Comparison of ENCODE assay signal across 16 cellular contexts in the genomic region with DNA sequence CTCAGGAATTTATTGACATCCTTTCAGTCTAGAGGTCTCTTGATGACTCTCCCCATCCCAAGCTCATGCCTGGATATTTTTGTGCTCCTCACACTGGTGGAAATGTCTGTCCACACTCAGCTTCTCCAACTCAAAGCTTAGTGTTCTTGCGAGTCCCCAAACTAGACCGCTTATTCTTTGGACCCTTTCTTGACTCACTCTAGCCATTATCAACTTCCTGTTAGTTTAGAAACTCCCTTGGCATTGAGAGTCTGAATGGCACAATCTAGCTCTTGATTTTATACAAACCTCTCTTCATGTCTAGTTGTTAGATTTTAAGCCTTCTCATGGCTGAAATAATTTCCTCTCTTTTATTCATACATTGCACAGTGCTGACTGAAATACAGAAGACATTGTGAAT. TPM values are rescaled to one million over a fixed set of nuclear protein-coding genes. Genes with fewer than 3 reads are reported as not detected.
"Had no signal": no experiment of that assay in that cellular context is flagged by ENCODE, and none has a peak within 500 bp of the region (broad histone marks: within the 10 kb centered on the region; RNA-seq: fewer than 3 reads in every experiment).

No MANE protein-coding gene starts in this region.

- H3K9me3 ChIP-seq: upper lobe of left lung had no signal

- H3K36me3 Mint-ChIP-seq: activated naive CD4-positive, alpha-beta T cell treated with anti-CD3 and anti-CD28 coated beads, Interleukin-2, amount 50 U/mL, for 72 hours; WTC11 had no signal

- ATAC-seq: activated naive CD4-positive, alpha-beta T cell treated with anti-CD3 and anti-CD28 coated beads, Interleukin-2, amount 50 U/mL, for 72 hours; foreskin keratinocyte; WTC11 had no signal

- H3K27ac Mint-ChIP-seq: nephron; T-helper 1 cell treated with Interleukin-12 subunit alpha and Interleukin-12 subunit beta and Interleukin-4 antibody, amounts not matched to agents 30 μg/mL and 1 μg/mL, for 36 hours; WTC11 had no signal

- H3K36me3 ChIP-seq: brain microvascular endothelial cell, upper lobe of left lung had no signal

- H3K4me1 Mint-ChIP-seq: nephron had no signal

- H3K4me1 ChIP-seq: foreskin keratinocyte had no signal

- H3K27ac ChIP-seq: brain microvascular endothelial cell, foreskin keratinocyte, upper lobe of left lung had no signal

- H3K4me3 Mint-ChIP-seq: nephron; T-helper 1 cell treated with Interleukin-12 subunit alpha and Interleukin-12 subunit beta and Interleukin-4 antibody, amounts not matched to agents 30 μg/mL and 1 μg/mL, for 36 hours; WTC11 had no signal

- H3K27me3 ChIP-seq: brain microvascular endothelial cell, foreskin keratinocyte, upper lobe of left lung had no signal

- DNase-seq: activated CD4-positive, alpha-beta T cell treated with anti-CD3 and anti-CD28 coated beads, Interleukin-2, amount 50 U/mL, for 1 hour; anterior cingulate cortex; brain microvascular endothelial cell; cerebellar nuclear complex; effector memory CD4-positive, alpha-beta T cell; foreskin keratinocyte; glutamatergic neuron; kidney glomerular epithelial cell; mesendoderm; occipital lobe; stimulated activated naive CD4-positive, alpha-beta T cell treated with Interleukin-2 at 50 U/mL for 16 hours; upper lobe of left lung had no signal

- H3K4me3 ChIP-seq: upper lobe of left lung had no signal

- H3K9me3 Mint-ChIP-seq: nephron; T-helper 1 cell treated with Interleukin-12 subunit alpha and Interleukin-12 subunit beta and Interleukin-4 antibody, amounts not matched to agents 30 μg/mL and 1 μg/mL, for 36 hours; WTC11 had no signal

RNA-seq across cellular contexts. Expression of a gene that starts 19.6 kb away (rescaled TPM):
- total RNA-seq: foreskin keratinocyte, occipital lobe had no signal
- polyA plus RNA-seq: foreskin keratinocyte had no signal
